In genomic region chr1:235703516-235703915, GRCh38 we compare ENCODE assay signal across 13 cellular contexts. TPM values are rescaled to one million over a fixed set of nuclear protein-coding genes. Genes with fewer than 3 reads are reported as not detected.
DNase-seq lines count a peak whose midpoint lies in the region; ATAC-seq, FAIRE-seq and TF ChIP-seq lines count a peak whose summit lies in the region.
"Had no signal": no experiment of that assay in that cellular context is flagged by ENCODE, and none has a peak within 500 bp of the region (broad histone marks: within the 10 kb centered on the region; RNA-seq: fewer than 3 reads in every experiment).

No MANE protein-coding gene starts in this region.

- H3K79me2 ChIP-seq in astrocyte (ENCODE audit: insufficient read depth, low read length) = no peaks in the 10 kb centered on the region

- peaks cover 17% of the 10 kb centered on the region for H3K4me1 Mint-ChIP-seq in astrocyte (ENCODE audit: low read depth, unreplicated experiment)

- CTCF ChIA-PET in A549 (lab: Yijun Ruan, JAX) = interaction anchor here (0.6 to 2.2 kb wide), 2 partner anchors 199 to 720 kb away, joined by 3 to 8 read pairs; partner anchors contain the start of gene B3GALNT2

- H3K36me3 ChIP-seq in astrocyte (ENCODE audit: insufficient read depth, low read length) (no peaks in the 10 kb centered on the region), upper lobe of left lung (peaks cover 10 to 84% (median 32%) of the 10 kb centered on the region in 4 donors)
- H3K36me3 ChIP-seq: SJCRH30 had no signal

- TF ChIP-seq CTCF in A549 (IDR thresholded peaks at IDR 0.05) (no peak), astrocyte (IDR thresholded peaks at IDR 0.05; ENCODE audit: insufficient read depth, low read depth, low read length) (no peak), upper lobe of left lung (IDR thresholded peaks at IDR 0.05) (no peak)

- FAIRE-seq in A549 (lab: Jason Lieb, UNC) (no peak), astrocyte (lab: Jason Lieb, UNC) (peak; percentile 32)

- DNase-seq in A549 (ENCODE audit: low read depth in 1 of 2, low spot score in 1 of 2) (peak in 1 of 2 experiments; percentile 34), HCEC 1CT (peak; percentile 49), astrocyte (ENCODE audit: low read depth) (peak; percentile 65), fibroblast of the conjunctiva (ENCODE audit: low read depth) (peak; percentile 36), upper lobe of left lung (no peak), HuH-7 (ENCODE audit: low spot score) (no peak)
- no peak for DNase-seq in activated CD8-positive, alpha-beta memory T cell treated with anti-CD3 and anti-CD28 coated beads, Interleukin-2, amount 50 U/mL, for 48 hours
- DNase-seq: activated naive CD4-positive, alpha-beta T cell treated with Interleukin-2 at 50 U/mL for 16 hours; DMS153; SJCRH30 had no signal

- TF ChIP-seq POLR2A in A549 (IDR thresholded peaks at IDR 0.05; ENCODE audit: low read length) = no peak
- no peak for TF ChIP-seq POLR2A in upper lobe of left lung (IDR thresholded peaks at IDR 0.05)

- peak overlapping the region; percentile 13; the same call in 2 of the 3 replicates for H3K4me2 ChIP-seq in A549
- no peak overlapping the region for H3K4me2 ChIP-seq in astrocyte (ENCODE audit: low read length)

- H3K9me3 Mint-ChIP-seq in astrocyte (ENCODE audit: unreplicated experiment) = peaks cover 1% of the 10 kb centered on the region
- H3K9me3 Mint-ChIP-seq: central memory CD8-positive, alpha-beta T cell had no signal

- no peaks in the 10 kb centered on the region for H3K9me3 ChIP-seq in A549
- H3K9me3 ChIP-seq in astrocyte (ENCODE audit: insufficient read depth, low read depth, low read length) = no peaks in the 10 kb centered on the region
- H3K9me3 ChIP-seq in upper lobe of left lung = no peaks in the 10 kb centered on the region
- H3K9me3 ChIP-seq: SJCRH30 had no signal

- H3K9ac ChIP-seq in astrocyte (ENCODE audit: low read length) = no peak overlapping the region

- ATAC-seq in A549 = peak in 1 of 2 experiments; percentile 45; a peak in 2 of 6 replicates
- ATAC-seq in upper lobe of left lung (ENCODE audit: low FRiP score in 2 of 2) = no peak
- ATAC-seq in HG02763 (IDR thresholded peaks at IDR 0.05; ENCODE audit: unreplicated experiment) = no peak
- ATAC-seq: HCT116 had no signal

- TF ChIP-seq EP300 in A549 (IDR thresholded peaks at IDR 0.05) = no peak
- TF ChIP-seq EP300 in upper lobe of left lung (IDR thresholded peaks at IDR 0.05) = no peak

- H3K4me3 Mint-ChIP-seq in astrocyte (ENCODE audit: unreplicated experiment) = no peak overlapping the region
- H3K4me3 Mint-ChIP-seq: central memory CD8-positive, alpha-beta T cell had no signal

- H3K36me3 Mint-ChIP-seq in astrocyte (ENCODE audit: low read depth, unreplicated experiment) = peaks cover 25% of the 10 kb centered on the region

- H3K4me3 ChIP-seq in A549 (no peak overlapping the region), astrocyte (ENCODE audit: insufficient read depth, low read depth, low read length) (no peak overlapping the region), upper lobe of left lung (no peak overlapping the region)
- H3K4me3 ChIP-seq: SJCRH30 had no signal

- 58% methylated on average over 2 of the region's 2 CpGs for WGBS in A549 (ENCODE audit: missing lambda C conversion rate)
- WGBS in upper lobe of left lung, 2 donors = 93% methylated on average over 2 of the region's 2 CpGs

- POLR2A ChIA-PET in A549 (lab: Yijun Ruan, JAX) = no interaction called here

- H3K27ac ChIP-seq in A549 = peak overlapping the region; percentile 45 to 71; a peak in 4 of 6 replicates
- peak overlapping the region; percentile 14 for H3K27ac ChIP-seq in astrocyte (ENCODE audit: low read depth, low read length)
- H3K27ac ChIP-seq in upper lobe of left lung = no peak overlapping the region
- H3K27ac ChIP-seq: SJCRH30 had no signal

- no peak overlapping the region for H2AFZ ChIP-seq in astrocyte (ENCODE audit: low read depth, low read length)

- no peaks in the 10 kb centered on the region for H4K20me1 ChIP-seq in astrocyte (ENCODE audit: insufficient read depth, low read length)

- TF ChIP-seq RAD21 in A549 (conservative IDR thresholded peaks at IDR 0.05 in 1 of 2, IDR thresholded peaks at IDR 0.05 in 1 of 2) = no peak

- peak overlapping the region; percentile 93 for H3K27ac Mint-ChIP-seq in astrocyte (ENCODE audit: unreplicated experiment)

- peaks cover 24% of the 10 kb centered on the region for H3K4me1 ChIP-seq in A549
- H3K4me1 ChIP-seq in astrocyte (ENCODE audit: insufficient read depth, low read length) = peaks cover 5% of the 10 kb centered on the region
- no peaks in the 10 kb centered on the region for H3K4me1 ChIP-seq in upper lobe of left lung
- H3K4me1 ChIP-seq: SJCRH30 had no signal

- no peaks in the 10 kb centered on the region for H3K27me3 Mint-ChIP-seq in astrocyte (ENCODE audit: low read depth, unreplicated experiment)
- H3K27me3 Mint-ChIP-seq: central memory CD8-positive, alpha-beta T cell had no signal

- H3K27me3 ChIP-seq in astrocyte (ENCODE audit: insufficient read depth, low read length) = no peaks in the 10 kb centered on the region
- H3K27me3 ChIP-seq in upper lobe of left lung = no peaks in the 10 kb centered on the region
- H3K27me3 ChIP-seq: SJCRH30 had no signal

TF ChIP-seq in A549, 52 proteins besides CTCF, POLR2A, EP300 and RAD21:
- TF ChIP-seq EHF (CRISPR knock-in tag; IDR thresholded peaks at IDR 0.05) = no peak

RNA-seq across cellular contexts. Expression of gene GNG4, which starts 53.9 kb away (rescaled TPM):
- polyA plus RNA-seq in A549 (2011; rRNA removed) = 16.3 and 18.7 TPM in 2 replicates
- 10.3 and 12.7 TPM in 2 replicates for polyA plus RNA-seq in A549 (2012; cell fraction: cytosol; rRNA removed)
- 3.6 and 4.9 TPM in 2 replicates for polyA plus RNA-seq in A549 (2012; cell fraction: nucleus; rRNA removed)
- polyA plus RNA-seq in A549 (2017; fragmentation: RNase III; extraction: RNeasy Plus Mini Kit Qiagen cat#74134 plus additional on column Dnase treatment) = 8.1 to 10.5 TPM (median 9.9 TPM) in 3 replicates
- polyA minus RNA-seq in A549 (2011; rRNA and poly(A)+ RNA removed) = 14.7 and 15.0 TPM in 2 replicates
- 2.6 and 3.8 TPM in 2 replicates for total RNA-seq in astrocyte
- total RNA-seq in upper lobe of left lung = under 1 TPM in 1 of 6 donors, not detected in 5; 0.20 TPM

Comparison
In these comparisons a context has a peak if more than half of its experiments do, and no peak if none do; other contexts are left out.
1. DNase-seq: peak in HCEC 1CT (single experiment), astrocyte (single experiment) and fibroblast of the conjunctiva (single experiment); none in upper lobe of left lung (0 of 2), activated CD8-positive, alpha-beta memory T cell treated with anti-CD3 and anti-CD28 coated beads, Interleukin-2, amount 50 U/mL, for 48 hours (single experiment) and HuH-7 (single experiment).
2. H3K27ac ChIP-seq: peak in A549 (2 of 2) and astrocyte (single experiment); none in upper lobe of left lung (0 of 4).